Comparison of ENCODE assay signal across 8 cellular contexts in the genomic region with DNA sequence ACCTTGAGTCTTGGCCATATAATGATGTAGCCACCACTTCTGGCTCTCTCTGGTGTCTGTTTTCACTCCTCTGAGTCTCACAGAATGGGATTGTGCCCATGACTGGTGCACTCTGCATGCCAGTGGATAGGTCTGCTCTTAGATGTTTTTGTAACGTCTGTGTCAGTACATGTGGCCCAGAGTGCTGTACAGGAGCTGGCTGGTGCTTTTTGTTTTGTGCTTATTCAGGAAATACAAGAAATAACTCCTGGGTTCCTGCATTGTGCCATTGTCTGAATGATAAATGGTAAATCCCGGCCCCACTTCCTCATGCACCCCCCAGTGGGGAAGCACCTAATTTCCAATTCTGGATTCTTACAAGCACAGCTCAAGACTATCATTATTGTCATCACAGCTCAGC. TPM values are rescaled to one million over a fixed set of nuclear protein-coding genes. Genes with fewer than 3 reads are reported as not detected.
DNase-seq lines count a peak whose midpoint lies in the region; ATAC-seq and TF ChIP-seq lines count a peak whose summit lies in the region.
"Not testable (repeated sequence)": the region's sequence is repeated elsewhere in the genome, so short reads cannot be mapped to it uniquely, and the experiment has no call there.

No MANE protein-coding gene starts in this region.

- TF ChIP-seq CTCF in activated B cell treated with CpG ODN at 0.5 μM for 24 hours (IDR thresholded peaks at IDR 0.05); heart left ventricle (IDR thresholded peaks at IDR 0.05); lower lobe of right lung (IDR thresholded peaks at IDR 0.05); psoas muscle (IDR thresholded peaks at IDR 0.05); thyroid gland (IDR thresholded peaks at IDR 0.05): not testable (repeated sequence)

- WGBS in heart left ventricle, 4 donors: 42 to 76% (median 48%) methylated on average over 2 of the region's 2 CpGs
- WGBS in psoas muscle, 3 donors: 34 to 45% (median 39%) methylated on average over 2 of the region's 2 CpGs
- 51 to 65% methylated on average over 2 of the region's 2 CpGs for WGBS in thyroid gland, 2 donors

- H3K27me3 Mint-ChIP-seq in CD4-positive, CD25-positive, alpha-beta regulatory T cell; IgD-negative memory B cell; activated B cell treated with CpG ODN at 0.5 μM for 24 hours: not testable (repeated sequence)

- H3K9me3 ChIP-seq in CD4-positive, CD25-positive, alpha-beta regulatory T cell (ENCODE audit: control insufficient read depth in 2 of 2, low read length in 2 of 2); heart left ventricle; lower lobe of right lung; psoas muscle; thyroid gland: not testable (repeated sequence)

- H3K4me1 Mint-ChIP-seq in CD4-positive, CD25-positive, alpha-beta regulatory T cell: peaks cover 12 to 63% (median 40%) of the 10 kb centered on the region in 4 donors
- H3K4me1 Mint-ChIP-seq in IgD-negative memory B cell: peaks cover 26 to 45% (median 43%) of the 10 kb centered on the region in 3 donors
- H3K4me1 Mint-ChIP-seq in activated B cell treated with CpG ODN at 0.5 μM for 24 hours: peaks cover 54% of the 10 kb centered on the region

- not testable (repeated sequence) for ATAC-seq in CD4-positive, CD25-positive, alpha-beta regulatory T cell (ENCODE audit: low read depth in 2 of 2); activated B cell treated with CpG ODN at 0.5 μM for 24 hours (ENCODE audit: low read depth); lower lobe of right lung; psoas muscle
- peak in 1 of 4 donors; percentile 19 for ATAC-seq in heart left ventricle

- H3K9me3 Mint-ChIP-seq in CD4-positive, CD25-positive, alpha-beta regulatory T cell; IgD-negative memory B cell; activated B cell treated with CpG ODN at 0.5 μM for 24 hours: not testable (repeated sequence)

- H3K4me3 Mint-ChIP-seq in CD4-positive, CD25-positive, alpha-beta regulatory T cell: peak overlapping the region in 1 of 4 donors; percentile 98
- H3K4me3 Mint-ChIP-seq in IgD-negative memory B cell: peak overlapping the region in 1 of 4 donors; percentile 86
- H3K4me3 Mint-ChIP-seq in activated B cell treated with CpG ODN at 0.5 μM for 24 hours: not testable (repeated sequence)

- peaks cover 26% of the 10 kb centered on the region for H3K36me3 Mint-ChIP-seq in CD4-positive, CD25-positive, alpha-beta regulatory T cell
- not testable (repeated sequence) for H3K36me3 Mint-ChIP-seq in IgD-negative memory B cell
- peaks cover 37% of the 10 kb centered on the region for H3K36me3 Mint-ChIP-seq in activated B cell treated with CpG ODN at 0.5 μM for 24 hours (ENCODE audit: low read depth)

- CTCF ChIA-PET in activated B cell treated with CpG ODN at 0.5 μM for 24 hours (lab: Charles Lee): not testable (repeated sequence)

- not testable (repeated sequence) for H3K27me3 ChIP-seq in CD4-positive, CD25-positive, alpha-beta regulatory T cell (ENCODE audit: control insufficient read depth, insufficient read depth, low read length); heart left ventricle; lower lobe of right lung (ENCODE audit: low read depth); psoas muscle (ENCODE audit: insufficient read depth in 3 of 3, low read length in 2 of 3); thyroid gland

- POLR2A ChIA-PET in activated B cell treated with CpG ODN at 0.5 μM for 24 hours (lab: Charles Lee): not testable (repeated sequence)

- H3K36me3 ChIP-seq in CD4-positive, CD25-positive, alpha-beta regulatory T cell (ENCODE audit: control insufficient read depth, insufficient read depth, low read length): peaks cover 18% of the 10 kb centered on the region
- H3K36me3 ChIP-seq in heart left ventricle; lower lobe of right lung; psoas muscle (ENCODE audit: insufficient read depth in 1 of 2, low read depth in 1 of 2); thyroid gland: not testable (repeated sequence)

- H3K4me3 ChIP-seq in CD4-positive, CD25-positive, alpha-beta regulatory T cell (ENCODE audit: low read depth, low read length); heart left ventricle; lower lobe of right lung; psoas muscle; thyroid gland (replicated peaks in 1 of 3): not testable (repeated sequence)

- intact Hi-C loops in activated B cell treated with CpG ODN at 0.5 μM for 24 hours (cut with micrococcal nuclease); lower lobe of right lung (cut with DNase I); psoas muscle (cut with DNase I); thyroid gland (cut with DNase I): not testable (repeated sequence)
- intact Hi-C loops in heart left ventricle (cut with DNase I): loop anchor here in 1 of 10 donors (10.0 kb wide), 1 partner anchor 185 kb away; a partner anchor contains a TSS

- peaks cover 32% of the 10 kb centered on the region for H3K4me1 ChIP-seq in CD4-positive, CD25-positive, alpha-beta regulatory T cell (ENCODE audit: control insufficient read depth, insufficient read depth, low read length, poor library complexity, severe bottlenecking)
- H3K4me1 ChIP-seq in heart left ventricle: peaks cover 0 to 64% (median 31%) of the 10 kb centered on the region in 12 donors
- H3K4me1 ChIP-seq in lower lobe of right lung: peaks cover 51% of the 10 kb centered on the region
- H3K4me1 ChIP-seq in psoas muscle: peaks cover 10% of the 10 kb centered on the region
- peaks cover 9 to 20% of the 10 kb centered on the region in 2 donors for H3K4me1 ChIP-seq in thyroid gland

- not testable (repeated sequence) for DNase-seq in CD4-positive, CD25-positive, alpha-beta regulatory T cell; activated B cell treated with CpG ODN at 0.5 μM for 24 hours; heart left ventricle; lower lobe of right lung; psoas muscle; thyroid gland
- DNase-seq in dermis microvascular lymphatic vessel endothelial cell (ENCODE audit: low read depth in 2 of 2): peak; percentile 50 to 85

- not testable (repeated sequence) for TF ChIP-seq POLR2A in heart left ventricle (IDR thresholded peaks at IDR 0.05)
- peak in 1 of 2 donors; percentile 9 for TF ChIP-seq POLR2A in thyroid gland (IDR thresholded peaks at IDR 0.05)

- H3K27ac ChIP-seq in CD4-positive, CD25-positive, alpha-beta regulatory T cell (ENCODE audit: insufficient read depth, low read length, poor library complexity, severe bottlenecking): not testable (repeated sequence)
- H3K27ac ChIP-seq in heart left ventricle: peak overlapping the region in 7 of 12 donors; percentile 43 to 74 (median 45)
- peak overlapping the region; percentile 64 for H3K27ac ChIP-seq in lower lobe of right lung
- peak overlapping the region; percentile 54 for H3K27ac ChIP-seq in psoas muscle
- peak overlapping the region; percentile 18 to 63 (median 58) for H3K27ac ChIP-seq in thyroid gland

- H3K27ac Mint-ChIP-seq in CD4-positive, CD25-positive, alpha-beta regulatory T cell: peak overlapping the region; percentile 69 to 100 (median 84)
- H3K27ac Mint-ChIP-seq in IgD-negative memory B cell (peak overlapping the region in 2 of 3 donors; percentile 82 to 99), activated B cell treated with CpG ODN at 0.5 μM for 24 hours (peak overlapping the region; percentile 59)

RNA-seq across cellular contexts. Expression of a gene that starts 6.7 kb away (rescaled TPM):
- 335 TPM for total RNA-seq in CD4-positive, CD25-positive, alpha-beta regulatory T cell
- polyA plus RNA-seq in CD4-positive, CD25-positive, alpha-beta regulatory T cell: 100 to 1,000 TPM; 116 to 130 (median 122) TPM
- polyA plus RNA-seq in IgD-negative memory B cell (288 TPM), heart left ventricle (10 to 100 TPM; 32.6 to 48.8 TPM), psoas muscle (10 to 100 TPM in 1 of 3 donors, 1 to 10 TPM in 2; 6.5 to 10.4 (median 9.3) TPM)
- total RNA-seq in activated B cell treated with CpG ODN at 0.5 μM for 24 hours (369 and 433 TPM in 2 replicates), dermis microvascular lymphatic vessel endothelial cell (56.6 and 58.4 TPM in 2 replicates), heart left ventricle (100 to 1,000 TPM in 2 of 9 donors, 10 to 100 TPM in 7; 52.2 to 133 (median 67.6) TPM), lower lobe of right lung (162 TPM), psoas muscle (10 to 100 TPM; 13.5 to 28.0 (median 20.3) TPM), thyroid gland (100 to 1,000 TPM in 2 of 4 donors, 10 to 100 TPM in 2; 84.0 to 151 (median 98.0) TPM)
